Comparison of ENCODE assay signal across 8 cellular contexts in the genomic region with DNA sequence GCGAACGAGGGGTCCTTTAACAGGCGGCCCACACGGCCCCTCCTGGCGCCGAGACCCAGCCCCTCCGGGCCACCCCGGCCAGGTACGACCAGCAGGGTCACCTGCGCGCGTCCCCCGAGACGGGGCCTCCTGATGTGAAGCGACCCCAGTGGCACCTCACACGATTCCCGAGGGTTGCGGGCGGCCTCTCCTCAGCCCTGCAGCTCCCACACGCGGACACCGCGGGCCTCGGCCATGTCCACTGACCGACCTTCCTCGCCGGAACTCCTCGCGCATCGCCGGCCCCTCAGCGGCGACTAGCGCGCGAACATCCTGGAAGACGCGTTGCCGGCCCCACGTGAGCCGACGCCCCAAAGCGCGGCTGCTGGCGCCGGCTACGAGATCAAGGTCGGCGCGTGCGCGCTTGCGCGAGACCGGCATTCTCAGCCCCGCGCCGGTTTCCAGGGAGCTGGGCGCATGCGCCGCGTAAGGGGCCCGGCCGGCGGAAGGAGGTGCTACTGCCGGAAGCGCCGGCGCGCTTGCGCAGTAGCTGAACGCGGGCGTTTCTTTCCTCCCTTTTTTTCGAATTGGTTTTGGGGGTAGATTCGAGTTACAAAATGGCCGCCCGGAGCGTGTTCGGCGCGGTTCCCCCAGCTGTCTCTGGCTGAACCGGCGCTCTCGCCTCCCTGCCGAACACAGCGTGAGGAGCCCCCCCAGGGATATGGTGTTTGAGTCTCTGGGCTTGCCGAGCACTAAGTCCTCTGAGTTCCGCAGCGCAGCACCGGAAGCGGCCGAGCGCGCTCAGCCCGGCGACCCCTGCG. TPM values are rescaled to one million over a fixed set of nuclear protein-coding genes. Genes with fewer than 3 reads are reported as not detected.
A peak's percentile ranks its signal among the peaks of the same experiment; 100 is the strongest.
DNase-seq lines count a peak whose midpoint lies in the region; ATAC-seq and TF ChIP-seq lines count a peak whose summit lies in the region.

A gene with protein sequence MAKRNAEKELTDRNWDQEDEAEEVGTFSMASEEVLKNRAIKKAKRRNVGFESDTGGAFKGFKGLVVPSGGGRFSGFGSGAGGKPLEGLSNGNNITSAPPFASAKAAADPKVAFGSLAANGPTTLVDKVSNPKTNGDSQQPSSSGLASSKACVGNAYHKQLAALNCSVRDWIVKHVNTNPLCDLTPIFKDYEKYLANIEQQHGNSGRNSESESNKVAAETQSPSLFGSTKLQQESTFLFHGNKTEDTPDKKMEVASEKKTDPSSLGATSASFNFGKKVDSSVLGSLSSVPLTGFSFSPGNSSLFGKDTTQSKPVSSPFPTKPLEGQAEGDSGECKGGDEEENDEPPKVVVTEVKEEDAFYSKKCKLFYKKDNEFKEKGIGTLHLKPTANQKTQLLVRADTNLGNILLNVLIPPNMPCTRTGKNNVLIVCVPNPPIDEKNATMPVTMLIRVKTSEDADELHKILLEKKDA (plus strand): TSS at position 509 of the 800 bp plus-strand sequence. CDS start 4,253 bp downstream, outside the sequence.

- peaks cover 56% of the 10 kb centered on the region for H3K4me1 Mint-ChIP-seq in activated T-cell treated with anti-CD3 and anti-CD28 coated beads, Interleukin-2, amount 50 U/mL, for 24 hours (ENCODE audit: low read depth)

- DNase-seq in DMS53 (lab: John Stamatoyannopoulos, UW) (peak; percentile 96), KBM-7 (peak; percentile 95)
- peak; percentile 96 for DNase-seq in activated T-cell treated with anti-CD3 and anti-CD28 coated beads, Interleukin-2, amount 50 U/mL, for 24 hours
- DNase-seq in stimulated activated CD8-positive, alpha-beta memory T cell treated with anti-CD3 and anti-CD28 coated beads, Interleukin-7, amount 100 ng/mL, for 4 hours (ENCODE audit: low read depth in 2 of 2) = peak; percentile 89 to 96

- peaks cover 5 to 14% of the 10 kb centered on the region in 2 donors for H3K36me3 ChIP-seq in muscle layer of duodenum (ENCODE audit: control insufficient read depth in 1 of 2, insufficient read depth in 2 of 2, low read length in 2 of 2)

- H3K9me3 ChIP-seq in muscle layer of duodenum (ENCODE audit: control insufficient read depth in 1 of 2, low read length in 2 of 2) = no peaks in the 10 kb centered on the region

- H3K4me1 ChIP-seq in muscle layer of duodenum (ENCODE audit: control insufficient read depth in 1 of 2, insufficient read depth in 2 of 2, low read length in 2 of 2) = peaks cover 3 to 27% of the 10 kb centered on the region in 2 donors

- no peaks in the 10 kb centered on the region for H3K27me3 Mint-ChIP-seq in activated T-cell treated with anti-CD3 and anti-CD28 coated beads, Interleukin-2, amount 50 U/mL, for 24 hours

- peak within 1 kb of the TSS; percentile 70 to 90 for H3K4me3 ChIP-seq in muscle layer of duodenum (ENCODE audit: low read depth in 1 of 2, low read length in 2 of 2)

- in situ Hi-C loops in KBM-7 (cut with MboI; ENCODE audit: low pct_unique_long_range_greater_than_20kb, low sequenced_read_pairs) = no loop called here

- H3K36me3 Mint-ChIP-seq in activated T-cell treated with anti-CD3 and anti-CD28 coated beads, Interleukin-2, amount 50 U/mL, for 24 hours (ENCODE audit: low read depth) = peaks cover 65% of the 10 kb centered on the region

- H3K4me3 Mint-ChIP-seq in activated T-cell treated with anti-CD3 and anti-CD28 coated beads, Interleukin-2, amount 50 U/mL, for 24 hours = peak within 1 kb of the TSS; percentile 97

- peak within 1 kb of the TSS; percentile 77 for H3K27ac ChIP-seq in muscle layer of duodenum (ENCODE audit: low read length)

- peak within 1 kb of the TSS; percentile 96 for H3K27ac Mint-ChIP-seq in activated T-cell treated with anti-CD3 and anti-CD28 coated beads, Interleukin-2, amount 50 U/mL, for 24 hours

- H3K9me3 Mint-ChIP-seq in activated T-cell treated with anti-CD3 and anti-CD28 coated beads, Interleukin-2, amount 50 U/mL, for 24 hours = no peaks in the 10 kb centered on the region

- ATAC-seq in GM21619 (IDR thresholded peaks at IDR 0.05; ENCODE audit: unreplicated experiment) = peak; percentile 54
- ATAC-seq in esophagus mucosa = peak; percentile 87

- H3K27me3 ChIP-seq in muscle layer of duodenum (ENCODE audit: low read depth, low read length) = no peaks in the 10 kb centered on the region

TF ChIP-seq in PFSK-1, 5 proteins besides CTCF, POLR2A, EP300 and RAD21:
- TF ChIP-seq REST (IDR thresholded peaks at IDR 0.05; ENCODE audit: insufficient read depth in 1 of 2, low read depth in 2 of 2, low read length in 2 of 2) (no peak), POLR2AphosphoS5 (IDR thresholded peaks at IDR 0.05; ENCODE audit: low read depth, low read length) (peak; percentile 84), FOXP2 (optimal IDR thresholded peaks at IDR 0.05; ENCODE audit: borderline replicate concordance, extremely low read depth, extremely low read length, insufficient read depth) (peak; percentile 73), SIN3A (IDR thresholded peaks at IDR 0.05; ENCODE audit: borderline replicate concordance, insufficient read depth, low read length) (peak; percentile 61; the same call in 1 of the 2 replicates), TAF1 (IDR thresholded peaks at IDR 0.05; ENCODE audit: borderline replicate concordance, insufficient read depth, low read length) (0 out of 2 replicates have a peak, but pooled peaks have one; percentile 16)

RNA-seq across cellular contexts. Expression of the gene that starts here (rescaled TPM):
- polyA plus RNA-seq in PFSK-1 (2012; ENCODE audit: insufficient read length, low read depth) = 40.7 TPM
- 67.8 TPM for total RNA-seq in esophagus mucosa

Comparison
In these comparisons a context has a peak if more than half of its experiments do, and no peak if none do; other contexts are left out.
1. Peak in every context shown above with its lines: DNase-seq, ATAC-seq, H3K4me3 ChIP-seq and H3K27ac ChIP-seq.